Comparison of ENCODE assay signal across 10 cellular contexts in genomic region chr3:187636528-187636927, GRCh38. TPM values are rescaled to one million over a fixed set of nuclear protein-coding genes. Genes with fewer than 3 reads are reported as not detected.
"Had no signal": no experiment of that assay in that cellular context is flagged by ENCODE, and none has a peak within 500 bp of the region (broad histone marks: within the 10 kb centered on the region; RNA-seq: fewer than 3 reads in every experiment).

No MANE protein-coding gene starts in this region.

- H3K4me3 Mint-ChIP-seq: GM23338, H9 had no signal

- H3K27ac Mint-ChIP-seq: GM23338, H9 had no signal

- DNase-seq: H9, HCEC 1CT, IMR-90, KG1 had no signal

- H3K27ac ChIP-seq: HL-60 had no signal

- FAIRE-seq: H1, H54, K562 had no signal

- H2AFZ ChIP-seq: GM23338 had no signal

- ATAC-seq: GM23338, K562 had no signal

- H3K4me2 ChIP-seq: GM23338 had no signal

- H3K4me3 ChIP-seq: GM23338, K562 had no signal

RNA-seq across cellular contexts. Expression of gene SST, which starts 33.7 kb away (rescaled TPM):
- total RNA-seq: GM23338, H1, H9, HT1080, IMR-90, K562 had no signal
- polyA plus RNA-seq: IMR-90, K562 had no signal
